ENCODE assay signal across 12 cellular contexts in genomic region chr21:38486221-38486620, GRCh38. TPM values are rescaled to one million over a fixed set of nuclear protein-coding genes. Genes with fewer than 3 reads are reported as not detected.
DNase-seq lines count a peak whose midpoint lies in the region; ATAC-seq and TF ChIP-seq lines count a peak whose summit lies in the region.
"Had no signal": no experiment of that assay in that cellular context is flagged by ENCODE, and none has a peak within 500 bp of the region (broad histone marks: within the 10 kb centered on the region; RNA-seq: fewer than 3 reads in every experiment).

No MANE protein-coding gene starts in this region.

- intact Hi-C loops in Right ventricle myocardium superior (cut with DNase I) = no loop called here
- intact Hi-C loops in Right ventricle myocardium inferior (cut with DNase I) = no loop called here
- intact Hi-C loops in left ventricle myocardium superior (cut with micrococcal nuclease) = no loop called here
- intact Hi-C loops in upper lobe of right lung (cut with DNase I) = no loop called here
- intact Hi-C loops in posterior vena cava (cut with DNase I) = no loop called here

- no peaks in the 10 kb centered on the region for H3K36me3 Mint-ChIP-seq in nephron progenitor cell (ENCODE audit: low read depth)
- H3K36me3 Mint-ChIP-seq in activated CD8-positive, alpha-beta memory T cell treated with anti-CD3 and anti-CD28 coated beads, Interleukin-2, amount 10 ng/mL, durations not matched to agents 7 days and 5 days = no peaks in the 10 kb centered on the region

- H3K27ac ChIP-seq in upper lobe of right lung = no peak overlapping the region

- H3K27me3 ChIP-seq in upper lobe of right lung = no peaks in the 10 kb centered on the region

- CTCF ChIA-PET in activated CD8-positive, alpha-beta memory T cell treated with anti-CD3 and anti-CD28 coated beads, Interleukin-2, amount 10 ng/mL, durations not matched to agents 7 days and 5 days (lab: Charles Lee) = no interaction called here

- no peak for TF ChIP-seq CTCF in upper lobe of right lung (IDR thresholded peaks at IDR 0.05)
- no peak for TF ChIP-seq CTCF in nephron progenitor cell (IDR thresholded peaks at IDR 0.05)

- no peaks in the 10 kb centered on the region for H3K9me3 ChIP-seq in upper lobe of right lung

- H3K27me3 Mint-ChIP-seq in nephron progenitor cell (ENCODE audit: low read depth, poor library complexity) = peaks cover 2% of the 10 kb centered on the region
- peaks cover 8% of the 10 kb centered on the region for H3K27me3 Mint-ChIP-seq in activated CD8-positive, alpha-beta memory T cell treated with anti-CD3 and anti-CD28 coated beads, Interleukin-2, amount 10 ng/mL, durations not matched to agents 7 days and 5 days

- ATAC-seq in Right ventricle myocardium superior (ENCODE audit: poor library complexity) = peak; percentile 41
- ATAC-seq in Right ventricle myocardium inferior = no peak
- peak; percentile 86 for ATAC-seq in left ventricle myocardium superior
- peak; percentile 85 for ATAC-seq in upper lobe of right lung
- no peak for ATAC-seq in activated CD8-positive, alpha-beta memory T cell treated with anti-CD3 and anti-CD28 coated beads, Interleukin-2, amount 10 ng/mL, durations not matched to agents 7 days and 5 days
- ATAC-seq: activated T-helper 17 cell treated with anti-CD3 and anti-CD28 coated beads, Interleukin-2, amount 50 U/mL, for 72 hours had no signal

- H3K4me3 ChIP-seq in upper lobe of right lung = no peak overlapping the region

- no peak overlapping the region for H3K27ac Mint-ChIP-seq in nephron progenitor cell
- no peak overlapping the region for H3K27ac Mint-ChIP-seq in activated CD8-positive, alpha-beta memory T cell treated with anti-CD3 and anti-CD28 coated beads, Interleukin-2, amount 10 ng/mL, durations not matched to agents 7 days and 5 days
- H3K27ac Mint-ChIP-seq: activated B cell treated with CpG ODN at 0.5 μM for 24 hours; activated T-helper 17 cell treated with anti-CD3 and anti-CD28 coated beads, Interleukin-2, amount 50 U/mL, for 72 hours had no signal

- H3K9me3 Mint-ChIP-seq in nephron progenitor cell = no peaks in the 10 kb centered on the region
- H3K9me3 Mint-ChIP-seq in activated CD8-positive, alpha-beta memory T cell treated with anti-CD3 and anti-CD28 coated beads, Interleukin-2, amount 10 ng/mL, durations not matched to agents 7 days and 5 days (ENCODE audit: low read depth) = no peaks in the 10 kb centered on the region
- H3K9me3 Mint-ChIP-seq: activated B cell treated with CpG ODN at 0.5 μM for 24 hours; activated T-helper 17 cell treated with anti-CD3 and anti-CD28 coated beads, Interleukin-2, amount 50 U/mL, for 72 hours had no signal

- peaks cover 15% of the 10 kb centered on the region for H3K4me1 Mint-ChIP-seq in nephron progenitor cell
- no peaks in the 10 kb centered on the region for H3K4me1 Mint-ChIP-seq in activated CD8-positive, alpha-beta memory T cell treated with anti-CD3 and anti-CD28 coated beads, Interleukin-2, amount 10 ng/mL, durations not matched to agents 7 days and 5 days
- H3K4me1 Mint-ChIP-seq: activated B cell treated with CpG ODN at 0.5 μM for 24 hours; activated T-helper 17 cell treated with anti-CD3 and anti-CD28 coated beads, Interleukin-2, amount 50 U/mL, for 72 hours had no signal

- H3K36me3 ChIP-seq in upper lobe of right lung = no peaks in the 10 kb centered on the region

- DNase-seq in Right ventricle myocardium superior = no peak
- DNase-seq in Right ventricle myocardium inferior (ENCODE audit: missing footprints) = no peak
- DNase-seq in amniotic epithelial cell (ENCODE audit: low read depth) = peak; percentile 70
- DNase-seq in left ventricle myocardium superior = no peak
- DNase-seq in upper lobe of right lung = no peak
- no peak for DNase-seq in nephron progenitor cell
- no peak for DNase-seq in posterior vena cava (ENCODE audit: low spot score)
- DNase-seq in activated CD8-positive, alpha-beta memory T cell treated with anti-CD3 and anti-CD28 coated beads, Interleukin-2, amount 10 ng/mL, durations not matched to agents 7 days and 5 days = no peak
- DNase-seq: activated B cell treated with CpG ODN at 0.5 μM for 24 hours, hypothalamus, NCI-H2171 treated with DMSO at 0.1 percent for 48 hours had no signal

- peaks cover 9% of the 10 kb centered on the region for H3K4me1 ChIP-seq in upper lobe of right lung

- H3K4me3 Mint-ChIP-seq in nephron progenitor cell = no peak overlapping the region
- no peak overlapping the region for H3K4me3 Mint-ChIP-seq in activated CD8-positive, alpha-beta memory T cell treated with anti-CD3 and anti-CD28 coated beads, Interleukin-2, amount 10 ng/mL, durations not matched to agents 7 days and 5 days
- H3K4me3 Mint-ChIP-seq: activated B cell treated with CpG ODN at 0.5 μM for 24 hours; activated T-helper 17 cell treated with anti-CD3 and anti-CD28 coated beads, Interleukin-2, amount 50 U/mL, for 72 hours had no signal

RNA-seq across cellular contexts. Expression of gene ERG, which starts 12.1 kb away (rescaled TPM):
- total RNA-seq in Right ventricle myocardium superior (17.8 TPM), Right ventricle myocardium inferior (18.1 TPM), left ventricle myocardium superior (19.3 TPM), upper lobe of right lung (36.7 TPM), posterior vena cava (10 to 100 TPM; 25.8 to 28.6 TPM)
- not detected for total RNA-seq in activated CD8-positive, alpha-beta memory T cell treated with anti-CD3 and anti-CD28 coated beads, Interleukin-2, amount 10 ng/mL, durations not matched to agents 7 days and 5 days
- total RNA-seq: activated B cell treated with CpG ODN at 0.5 μM for 24 hours; activated T-helper 17 cell treated with anti-CD3 and anti-CD28 coated beads, Interleukin-2, amount 50 U/mL, for 72 hours had no signal

Comparison
In these comparisons a context has a peak if more than half of its experiments do, and no peak if none do; other contexts are left out.
1. ATAC-seq: peak in Right ventricle myocardium superior (single experiment), left ventricle myocardium superior (single experiment) and upper lobe of right lung (single experiment); none in Right ventricle myocardium inferior (single experiment) and activated CD8-positive, alpha-beta memory T cell treated with anti-CD3 and anti-CD28 coated beads, Interleukin-2, amount 10 ng/mL, durations not matched to agents 7 days and 5 days (single experiment).
2. RNA of gene ERG, which starts 12.1 kb away (total RNA-seq): 36.7 TPM in upper lobe of right lung (single experiment), 25.8 to 28.6 TPM in posterior vena cava, 19.3 TPM in left ventricle myocardium superior (single experiment), 18.1 TPM in Right ventricle myocardium inferior (single experiment) and 17.8 TPM in Right ventricle myocardium superior (single experiment); not detected in activated CD8-positive, alpha-beta memory T cell treated with anti-CD3 and anti-CD28 coated beads, Interleukin-2, amount 10 ng/mL, durations not matched to agents 7 days and 5 days; every median in the first group is over 10 times any median in the second.